Comparison of ENCODE assay signal across 1 cellular context in genomic region chrX:137545711-137546651, GRCh38.
TF ChIP-seq lines count a peak whose summit lies in the region.

No MANE protein-coding gene starts in this region.

TF ChIP-seq in WTC11, 78 proteins besides CTCF, POLR2A, EP300 and RAD21 (continued from another document):
- TF ChIP-seq GABPB1 (CRISPR knock-in tag; IDR thresholded peaks at IDR 0.05) (no peak), JUN (CRISPR knock-in tag; IDR thresholded peaks at IDR 0.05) (no peak)
- TF ChIP-seq, protein P1, sequence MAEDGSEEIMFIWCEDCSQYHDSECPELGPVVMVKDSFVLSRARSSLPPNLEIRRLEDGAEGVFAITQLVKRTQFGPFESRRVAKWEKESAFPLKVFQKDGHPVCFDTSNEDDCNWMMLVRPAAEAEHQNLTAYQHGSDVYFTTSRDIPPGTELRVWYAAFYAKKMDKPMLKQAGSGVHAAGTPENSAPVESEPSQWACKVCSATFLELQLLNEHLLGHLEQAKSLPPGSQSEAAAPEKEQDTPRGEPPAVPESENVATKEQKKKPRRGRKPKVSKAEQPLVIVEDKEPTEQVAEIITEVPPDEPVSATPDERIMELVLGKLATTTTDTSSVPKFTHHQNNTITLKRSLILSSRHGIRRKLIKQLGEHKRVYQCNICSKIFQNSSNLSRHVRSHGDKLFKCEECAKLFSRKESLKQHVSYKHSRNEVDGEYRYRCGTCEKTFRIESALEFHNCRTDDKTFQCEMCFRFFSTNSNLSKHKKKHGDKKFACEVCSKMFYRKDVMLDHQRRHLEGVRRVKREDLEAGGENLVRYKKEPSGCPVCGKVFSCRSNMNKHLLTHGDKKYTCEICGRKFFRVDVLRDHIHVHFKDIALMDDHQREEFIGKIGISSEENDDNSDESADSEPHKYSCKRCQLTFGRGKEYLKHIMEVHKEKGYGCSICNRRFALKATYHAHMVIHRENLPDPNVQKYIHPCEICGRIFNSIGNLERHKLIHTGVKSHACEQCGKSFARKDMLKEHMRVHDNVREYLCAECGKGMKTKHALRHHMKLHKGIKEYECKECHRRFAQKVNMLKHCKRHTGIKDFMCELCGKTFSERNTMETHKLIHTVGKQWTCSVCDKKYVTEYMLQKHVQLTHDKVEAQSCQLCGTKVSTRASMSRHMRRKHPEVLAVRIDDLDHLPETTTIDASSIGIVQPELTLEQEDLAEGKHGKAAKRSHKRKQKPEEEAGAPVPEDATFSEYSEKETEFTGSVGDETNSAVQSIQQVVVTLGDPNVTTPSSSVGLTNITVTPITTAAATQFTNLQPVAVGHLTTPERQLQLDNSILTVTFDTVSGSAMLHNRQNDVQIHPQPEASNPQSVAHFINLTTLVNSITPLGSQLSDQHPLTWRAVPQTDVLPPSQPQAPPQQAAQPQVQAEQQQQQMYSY (CRISPR knock-in tag; IDR thresholded peaks at IDR 0.05): no peak
- TF ChIP-seq, protein P2, sequence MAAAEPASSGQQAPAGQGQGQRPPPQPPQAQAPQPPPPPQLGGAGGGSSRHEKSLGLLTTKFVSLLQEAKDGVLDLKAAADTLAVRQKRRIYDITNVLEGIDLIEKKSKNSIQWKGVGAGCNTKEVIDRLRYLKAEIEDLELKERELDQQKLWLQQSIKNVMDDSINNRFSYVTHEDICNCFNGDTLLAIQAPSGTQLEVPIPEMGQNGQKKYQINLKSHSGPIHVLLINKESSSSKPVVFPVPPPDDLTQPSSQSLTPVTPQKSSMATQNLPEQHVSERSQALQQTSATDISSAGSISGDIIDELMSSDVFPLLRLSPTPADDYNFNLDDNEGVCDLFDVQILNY (CRISPR knock-in tag; IDR thresholded peaks at IDR 0.05): no peak
